9 cellular contexts compared by ENCODE assay signal in genomic region chr6:35469711-35470662, GRCh38. TPM values are rescaled to one million over a fixed set of nuclear protein-coding genes. Genes with fewer than 3 reads are reported as not detected.
DNase-seq lines count a peak whose midpoint lies in the region; ATAC-seq, FAIRE-seq and TF ChIP-seq lines count a peak whose summit lies in the region.
"Had no signal": no experiment of that assay in that cellular context is flagged by ENCODE, and none has a peak within 500 bp of the region (broad histone marks: within the 10 kb centered on the region; RNA-seq: fewer than 3 reads in every experiment).

No MANE protein-coding gene starts in this region.

- H3K9ac ChIP-seq in H1 (replicated peaks in 1 of 4; ENCODE audit: extremely low read depth in 1 of 4, low read depth in 3 of 4, low read length in 3 of 4) (peak overlapping the region in 3 of 4 experiments; percentile 90 to 98 (median 98); a peak in 6 of 7 replicates), neuronal stem cell (ENCODE audit: low read depth, low read length, poor library complexity) (peak overlapping the region; percentile 71)

- H3K23ac ChIP-seq in H1 (ENCODE audit: insufficient read length) (no peak overlapping the region), neuronal stem cell (ENCODE audit: low read depth, low read length, poor library complexity) (peak overlapping the region; percentile 47)

- H3K27me3 ChIP-seq in H1 (replicated peaks in 1 of 4; ENCODE audit: control insufficient read depth in 3 of 4, extremely low read depth in 1 of 4, insufficient read depth in 3 of 4, low read length in 3 of 4), result no peaks in the 10 kb centered on the region; a peak in 1 of 7 replicates
- no peaks in the 10 kb centered on the region for H3K27me3 ChIP-seq in neuronal stem cell (ENCODE audit: control insufficient read depth in 3 of 3, insufficient read depth in 3 of 3, low read depth in 1 of 3, low read length in 3 of 3)

- H2AFZ ChIP-seq in H1 (ENCODE audit: low read length) (no peak overlapping the region), neuronal stem cell (ENCODE audit: low read length) (no peak overlapping the region)

- TF ChIP-seq RAD21 in H1 (IDR thresholded peaks at IDR 0.05 in 1 of 2, conservative IDR thresholded peaks at IDR 0.05 in 1 of 2; ENCODE audit: low read depth in 2 of 2, low read length in 2 of 2), result no peak

- H3K23me2 ChIP-seq in H1 (ENCODE audit: low read depth, low read length), result peaks cover 13% of the 10 kb centered on the region

- H3K14ac ChIP-seq in H1 (ENCODE audit: insufficient read length) (no peak overlapping the region), neuronal stem cell (ENCODE audit: low read length) (no peak overlapping the region)

- H3K79me2 ChIP-seq in H1 (ENCODE audit: control insufficient read depth in 1 of 2, insufficient read depth in 2 of 2, low read length in 2 of 2), result peaks cover 14 to 30% of the 10 kb centered on the region in 2 experiments

- H3K18ac ChIP-seq in H1 (ENCODE audit: extremely low read depth, low read length) (no peak overlapping the region; the same call in 1 of the 2 replicates), neuronal stem cell (ENCODE audit: low read length) (no peak overlapping the region)

- peak overlapping the region; percentile 2 for H3K4ac ChIP-seq in H1 (replicated peaks; ENCODE audit: insufficient read length, low read depth, low read length)
- H3K4ac ChIP-seq in neuronal stem cell (ENCODE audit: low read length), result no peak overlapping the region

- H2AK5ac ChIP-seq in H1 (ENCODE audit: low read depth, low read length) (no peak overlapping the region), neuronal stem cell (ENCODE audit: low read depth, low read length) (no peak overlapping the region)

- DNase-seq in DMS 273 (lab: John Stamatoyannopoulos, UW; ENCODE audit: unreplicated experiment) (peak; percentile 78), DMS 273 treated with DMSO at 0.1 percent for 48 hours (lab: John Stamatoyannopoulos, UW) (no peak), RCC 7860 (ENCODE audit: low spot score) (peak; percentile 18), H1 (ENCODE audit: low read depth in 1 of 2, low spot score in 2 of 2) (no peak), neuronal stem cell (ENCODE audit: low spot score) (no peak), SHP77 (lab: John Stamatoyannopoulos, UW) (no peak)

- H2BK12ac ChIP-seq in H1 (ENCODE audit: low read depth, low read length) (no peak overlapping the region), neuronal stem cell (ENCODE audit: low read length) (no peak overlapping the region)

- no peak for TF ChIP-seq EP300 in H1 (IDR thresholded peaks at IDR 0.05; ENCODE audit: borderline replicate concordance in 1 of 2, low read depth in 2 of 2, low read length in 2 of 2)

- POLR2A ChIA-PET in H1 (lab: Charles Lee; ENCODE audit: partially characterized antibody), result interaction anchor here (0.6 to 30.9 kb wide), 14 partner anchors 16 to 264 kb away, joined by 3 to 1319 read pairs (median 4); partner anchors contain the start of genes DEF6, FANCE, PPARD and TEAD3

- H4K8ac ChIP-seq in H1 (ENCODE audit: extremely low read depth, insufficient read depth, low read length) (no peak overlapping the region), neuronal stem cell (ENCODE audit: low read depth, low read length) (no peak overlapping the region)

- H3K4me2 ChIP-seq in H1 (ENCODE audit: insufficient read depth in 1 of 2, low read depth in 2 of 2, low read length in 2 of 2) (peak overlapping the region; percentile 98 to 99), neuronal stem cell (ENCODE audit: insufficient read depth, low read length, poor library complexity, severe bottlenecking) (peak overlapping the region; percentile 65)

- H2BK15ac ChIP-seq in H1 (ENCODE audit: low read length), result no peak overlapping the region
- no peak overlapping the region for H2BK15ac ChIP-seq in neuronal stem cell (ENCODE audit: low read length)

- no peak overlapping the region for H2BK20ac ChIP-seq in H1 (ENCODE audit: low read length)

- H4K5ac ChIP-seq in H1 (ENCODE audit: insufficient read length, low read depth, low read length), result no peak overlapping the region

- H3K36me3 ChIP-seq in H1 (ENCODE audit: control insufficient read depth in 2 of 4, insufficient read depth in 4 of 4, low read length in 3 of 4) (peaks cover 24 to 56% (median 31%) of the 10 kb centered on the region in 4 experiments), neuronal stem cell (replicated peaks in 1 of 2; ENCODE audit: control insufficient read depth in 2 of 2, insufficient read depth in 2 of 2, low read length in 2 of 2) (peaks cover 45 to 88% of the 10 kb centered on the region in 2 donors)

- H3K9me3 ChIP-seq in H1 (ENCODE audit: insufficient read depth in 2 of 2, low read depth in 1 of 2, low read length in 1 of 2), result no peaks in the 10 kb centered on the region; a peak in 1 of 4 replicates
- H3K9me3 ChIP-seq in neuronal stem cell (replicated peaks in 1 of 2; ENCODE audit: control insufficient read depth in 2 of 2, insufficient read depth in 1 of 2, low read depth in 1 of 2, low read length in 2 of 2), result no peaks in the 10 kb centered on the region

- FAIRE-seq in RCC 7860 (lab: Jason Lieb, UNC), result no peak
- FAIRE-seq in H1 (lab: Jason Lieb, UNC), result no peak
- FAIRE-seq: A204.1 had no signal

- TF ChIP-seq CTCF in H1 (IDR thresholded peaks at IDR 0.05; ENCODE audit: control extremely low read depth in 1 of 3, insufficient read depth in 1 of 3, low read depth in 1 of 3, low read length in 3 of 3), result no peak

- H3K4me1 ChIP-seq in H1 (replicated peaks in 1 of 4; ENCODE audit: control insufficient read depth in 3 of 4, insufficient read depth in 4 of 4, low read length in 3 of 4) (peaks cover 0 to 8% (median 5%) of the 10 kb centered on the region in 4 experiments; a peak in 6 of 7 replicates), neuronal stem cell (ENCODE audit: control insufficient read depth in 2 of 2, insufficient read depth in 1 of 2, low read depth in 1 of 2, low read length in 2 of 2) (peaks cover 16 to 20% of the 10 kb centered on the region in 2 donors)

- WGBS in H1 (ENCODE audit: extremely low coverage in 1 of 2, insufficient coverage in 1 of 2, insufficient read length in 1 of 2, insufficient replicate concordance in 2 of 2, low coverage in 1 of 2, low lambda C conversion rate in 2 of 2, missing lambda C conversion rate in 1 of 2), 2 experiments, result 41% methylated on average over 18 of the region's 18 CpGs; no CpG with 5 or more reads in 1 of the 2 experiments
- no CpG with 5 or more reads among the region's 18 CpGs for WGBS in neuronal stem cell (ENCODE audit: extremely low coverage in 2 of 2, insufficient read length in 2 of 2, insufficient replicate concordance in 1 of 2), 2 donors

- ATAC-seq in HG03457 (IDR thresholded peaks at IDR 0.05; ENCODE audit: unreplicated experiment) (no peak), HG03135 (IDR thresholded peaks at IDR 0.05; ENCODE audit: unreplicated experiment) (no peak)

- peak overlapping the region; percentile 13 for H3K56ac ChIP-seq in H1 (replicated peaks; ENCODE audit: insufficient read length, low read depth, low read length)

- H3K79me1 ChIP-seq in H1 (ENCODE audit: low read depth, low read length) (peaks cover 4% of the 10 kb centered on the region; the same call in 1 of the 2 replicates), neuronal stem cell (ENCODE audit: low read depth, low read length) (peaks cover 10% of the 10 kb centered on the region)

- peaks cover 32 to 33% of the 10 kb centered on the region in 2 experiments for H4K20me1 ChIP-seq in H1 (replicated peaks in 1 of 2; ENCODE audit: control insufficient read depth in 1 of 2, insufficient read depth in 2 of 2, low read length in 2 of 2)

- H2BK5ac ChIP-seq in H1 (ENCODE audit: low read depth, low read length), result peak overlapping the region; percentile 71
- H2BK5ac ChIP-seq in neuronal stem cell (ENCODE audit: low read length), result no peak overlapping the region

- TF ChIP-seq POLR2A in H1 (IDR thresholded peaks at IDR 0.05; ENCODE audit: control extremely low read depth in 1 of 2, low read depth in 2 of 2, low read length in 2 of 2), result peak in 1 of 2 experiments; percentile 34; a peak in 2 of 3 replicates

- no peak overlapping the region for H2BK120ac ChIP-seq in H1 (replicated peaks; ENCODE audit: low read depth, low read length)
- H2BK120ac ChIP-seq in neuronal stem cell (ENCODE audit: low read depth, low read length), result no peak overlapping the region

- H3K27ac ChIP-seq in H1 (ENCODE audit: low read depth, low read length), result peak overlapping the region; percentile 22; the same call in 1 of the 2 replicates
- H3K27ac ChIP-seq in neuronal stem cell (replicated peaks; ENCODE audit: low read length), result no peak overlapping the region

- CTCF ChIA-PET in H1 (lab: Charles Lee; ENCODE audit: partially characterized antibody), result interaction anchor here (0.7 to 5.5 kb wide), 3 partner anchors 12 to 173 kb away, joined by 3 to 30 read pairs (median 16); partner anchors contain the start of gene DEF6

- peak overlapping the region; percentile 86 to 99 (median 92) for H3K4me3 ChIP-seq in H1 (ENCODE audit: extremely low read depth in 1 of 4, insufficient read depth in 2 of 4, low read depth in 3 of 4, low read length in 4 of 4)
- H3K4me3 ChIP-seq in neuronal stem cell (ENCODE audit: low read length in 2 of 2), result peak overlapping the region; percentile 97

- H4K91ac ChIP-seq in H1 (replicated peaks; ENCODE audit: insufficient read length, low read length) (no peak overlapping the region), neuronal stem cell (ENCODE audit: low read depth, low read length, poor library complexity) (no peak overlapping the region)

RNA-seq across cellular contexts. Expression of gene RPL10A, which starts 1.8 kb away (rescaled TPM):
- 1,893 and 1,923 TPM in 2 replicates for total RNA-seq in H1 (2021; fragmentation: NEBNext Ultra II Directional; extraction: Animal tissue kit (Norgen Biotek cat#: 25700))
- 2,801 and 2,948 TPM in 2 replicates for polyA plus RNA-seq in H1 (2011; rRNA removed)
- polyA plus RNA-seq in H1 (2011; cell fraction: cytosol; rRNA removed), result 3,231 TPM
- polyA plus RNA-seq in H1 (2011; cell fraction: nucleus; rRNA removed), result 2,819 TPM
- polyA plus RNA-seq in H1 (2012, experiment 1 of 2), result 2,565 to 3,012 TPM (median 2,684 TPM) in 4 replicates
- 2,057 TPM for polyA plus RNA-seq in H1 (2012, experiment 2 of 2)
- polyA plus RNA-seq in H1 (2013, experiment 1 of 2), result 2,379 TPM
- 2,280 TPM for polyA plus RNA-seq in H1 (2013, experiment 2 of 2)
- 958 and 1,373 TPM in 2 replicates for polyA minus RNA-seq in H1 (2011; rRNA and poly(A)+ RNA removed)
- polyA minus RNA-seq in H1 (2011; cell fraction: cytosol; rRNA and poly(A)+ RNA removed), result 907 TPM
- 793 TPM for polyA minus RNA-seq in H1 (2011; cell fraction: nucleus; rRNA and poly(A)+ RNA removed)
- polyA plus RNA-seq in neuronal stem cell (2013, experiment 1 of 2), result 2,893 TPM
- 2,832 TPM for polyA plus RNA-seq in neuronal stem cell (2013, experiment 2 of 2)

RNA-seq across cellular contexts. Expression of gene FANCE, which starts 17.8 kb away (rescaled TPM):
- 16.1 and 16.4 TPM in 2 replicates for total RNA-seq in H1 (2021; fragmentation: NEBNext Ultra II Directional; extraction: Animal tissue kit (Norgen Biotek cat#: 25700))
- polyA plus RNA-seq in H1 (2011; rRNA removed), result 17.0 and 19.2 TPM in 2 replicates
- 19.6 TPM for polyA plus RNA-seq in H1 (2011; cell fraction: cytosol; rRNA removed)
- 21.5 TPM for polyA plus RNA-seq in H1 (2011; cell fraction: nucleus; rRNA removed)
- polyA plus RNA-seq in H1 (2012, experiment 1 of 2), result 11.7 to 17.9 TPM (median 16.0 TPM) in 4 replicates
- polyA plus RNA-seq in H1 (2012, experiment 2 of 2), result 22.8 TPM
- polyA plus RNA-seq in H1 (2013, experiment 1 of 2), result 8.4 TPM
- 8.7 TPM for polyA plus RNA-seq in H1 (2013, experiment 2 of 2)
- polyA minus RNA-seq in H1 (2011; rRNA and poly(A)+ RNA removed), result 17.3 and 24.8 TPM in 2 replicates
- polyA minus RNA-seq in H1 (2011; cell fraction: cytosol; rRNA and poly(A)+ RNA removed), result 15.8 TPM
- 8.3 TPM for polyA minus RNA-seq in H1 (2011; cell fraction: nucleus; rRNA and poly(A)+ RNA removed)
- 8.9 TPM for polyA plus RNA-seq in neuronal stem cell (2013, experiment 1 of 2)
- polyA plus RNA-seq in neuronal stem cell (2013, experiment 2 of 2), result 8.3 TPM

RNA-seq across cellular contexts. Expression of gene TEAD3, which starts 26.9 kb away (rescaled TPM):
- total RNA-seq in H1 (2021; fragmentation: NEBNext Ultra II Directional; extraction: Animal tissue kit (Norgen Biotek cat#: 25700)), result 27.0 and 28.7 TPM in 2 replicates
- 20.1 and 31.0 TPM in 2 replicates for polyA plus RNA-seq in H1 (2011; rRNA removed)
- polyA plus RNA-seq in H1 (2011; cell fraction: cytosol; rRNA removed), result 21.2 TPM
- polyA plus RNA-seq in H1 (2011; cell fraction: nucleus; rRNA removed), result 34.8 TPM
- 23.4 to 29.3 TPM (median 26.1 TPM) in 4 replicates for polyA plus RNA-seq in H1 (2012, experiment 1 of 2)
- 22.5 TPM for polyA plus RNA-seq in H1 (2012, experiment 2 of 2)
- 17.6 TPM for polyA plus RNA-seq in H1 (2013, experiment 1 of 2)
- 16.7 TPM for polyA plus RNA-seq in H1 (2013, experiment 2 of 2)
- 8.8 and 12.4 TPM in 2 replicates for polyA minus RNA-seq in H1 (2011; rRNA and poly(A)+ RNA removed)
- polyA minus RNA-seq in H1 (2011; cell fraction: cytosol; rRNA and poly(A)+ RNA removed), result 9.2 TPM
- 9.6 TPM for polyA minus RNA-seq in H1 (2011; cell fraction: nucleus; rRNA and poly(A)+ RNA removed)
- 37.2 TPM for polyA plus RNA-seq in neuronal stem cell (2013, experiment 1 of 2)
- 37.9 TPM for polyA plus RNA-seq in neuronal stem cell (2013, experiment 2 of 2)

RNA-seq across cellular contexts. Expression of gene TULP1, which starts 42.7 kb away (rescaled TPM):
- total RNA-seq in H1 (2021; fragmentation: NEBNext Ultra II Directional; extraction: Animal tissue kit (Norgen Biotek cat#: 25700)), result 5.0 and 6.8 TPM in 2 replicates
- 3.2 and 4.4 TPM in 2 replicates for polyA plus RNA-seq in H1 (2011; rRNA removed)
- polyA plus RNA-seq in H1 (2011; cell fraction: cytosol; rRNA removed), result 4.1 TPM
- 5.5 TPM for polyA plus RNA-seq in H1 (2011; cell fraction: nucleus; rRNA removed)
- 4.6 to 5.8 TPM (median 5.4 TPM) in 4 replicates for polyA plus RNA-seq in H1 (2012, experiment 1 of 2)
- 8.5 TPM for polyA plus RNA-seq in H1 (2012, experiment 2 of 2)
- polyA plus RNA-seq in H1 (2013, experiment 1 of 2), result 4.2 TPM
- 4.4 TPM for polyA plus RNA-seq in H1 (2013, experiment 2 of 2)
- polyA minus RNA-seq in H1 (2011; rRNA and poly(A)+ RNA removed), result 0.32 and 2.4 TPM in 2 replicates
- polyA minus RNA-seq in H1 (2011; cell fraction: cytosol; rRNA and poly(A)+ RNA removed), result 1.9 TPM
- 4.6 TPM for polyA minus RNA-seq in H1 (2011; cell fraction: nucleus; rRNA and poly(A)+ RNA removed)
- 2.8 TPM for polyA plus RNA-seq in neuronal stem cell (2013, experiment 1 of 2)
- 2.3 TPM for polyA plus RNA-seq in neuronal stem cell (2013, experiment 2 of 2)

Comparison
In these comparisons a context has a peak if more than half of its experiments do, and no peak if none do; other contexts are left out.
1. DNase-seq: peak in DMS 273 (single experiment) and RCC 7860 (single experiment); none in DMS 273 treated with DMSO at 0.1 percent for 48 hours (single experiment), H1 (0 of 2), neuronal stem cell (single experiment) and SHP77 (0 of 2).